9 cellular contexts compared by ENCODE assay signal in the genomic region with DNA sequence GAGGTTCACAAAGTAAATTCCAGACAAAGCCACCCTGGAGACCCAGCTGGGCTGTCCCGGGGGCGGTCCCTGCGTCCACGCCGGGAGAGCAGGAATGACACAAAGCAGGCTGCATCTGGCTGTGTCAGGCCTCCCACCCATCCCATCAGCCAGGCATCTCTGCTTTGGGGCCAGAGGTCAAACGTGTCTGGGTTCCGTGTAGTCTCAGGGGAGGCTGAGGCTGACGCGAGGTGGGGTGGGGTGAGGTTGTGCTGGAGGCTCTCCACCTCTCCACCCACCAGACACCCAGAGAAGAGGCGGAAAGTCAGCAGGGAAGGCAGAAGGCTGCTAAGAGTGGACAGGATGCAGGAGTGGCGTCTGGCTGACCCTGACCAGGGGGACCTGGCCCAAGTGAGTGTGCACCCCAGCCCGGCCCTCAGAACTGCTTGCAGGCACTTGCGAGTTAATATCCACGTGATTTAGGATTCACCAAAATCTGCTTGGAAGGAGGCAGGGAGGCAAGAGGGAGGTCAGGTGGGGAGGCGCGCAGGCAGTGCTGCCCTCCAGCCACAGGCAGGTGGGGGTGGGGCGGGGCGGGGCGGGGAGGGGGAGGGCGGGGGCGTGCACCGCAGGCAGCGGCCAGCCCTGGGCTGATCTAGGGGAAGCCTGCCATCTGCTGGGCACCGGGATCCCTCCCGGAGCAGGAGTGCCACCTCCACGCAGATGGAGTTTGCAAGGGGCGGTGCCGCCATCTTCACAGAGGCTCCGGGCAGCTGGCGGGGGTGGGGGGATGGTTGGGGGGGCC. TPM values are rescaled to one million over a fixed set of nuclear protein-coding genes. Genes with fewer than 3 reads are reported as not detected.
A peak's percentile ranks its signal among the peaks of the same experiment; 100 is the strongest.
DNase-seq lines count a peak whose midpoint lies in the region; ATAC-seq and TF ChIP-seq lines count a peak whose summit lies in the region.
"Had no signal": no experiment of that assay in that cellular context is flagged by ENCODE, and none has a peak within 500 bp of the region (broad histone marks: within the 10 kb centered on the region; RNA-seq: fewer than 3 reads in every experiment).

No MANE protein-coding gene starts in this region.

- DNase-seq in D341Med (ENCODE audit: low spot score) (peak; percentile 99), LNCaP clone FGC (ENCODE audit: low read depth) (peak; percentile 65), RWPE1 (ENCODE audit: low spot score) (peak; percentile 91), fibroblast of villous mesenchyme (ENCODE audit: low read depth) (peak; percentile 81), superior temporal gyrus (ENCODE audit: extremely low spot score) (peak; percentile 78)
- DNase-seq in activated T-helper 9 cell treated with anti-CD3 and anti-CD28 coated beads, Interleukin-2, amount 50 U/mL, for 16 hours (ENCODE audit: low read depth): peak; percentile 73

- peak overlapping the region; percentile 53 for H3K4me3 ChIP-seq in LNCaP clone FGC (ENCODE audit: low read depth, low read length)
- H3K4me3 ChIP-seq in fibroblast of villous mesenchyme (ENCODE audit: low read depth, low read length): peak overlapping the region; percentile 46
- peak overlapping the region; percentile 65 to 70 for H3K4me3 ChIP-seq in neutrophil (ENCODE audit: low read depth in 1 of 2, low read length in 1 of 2)

- POLR2A ChIA-PET in RWPE1 (lab: Yijun Ruan, JAX; ENCODE audit: low non-redundant PET): no interaction called here

- H3K27me3 ChIP-seq in neutrophil: peaks cover 68% of the 10 kb centered on the region

- ATAC-seq in GM21360 (IDR thresholded peaks at IDR 0.05; ENCODE audit: unreplicated experiment): no peak

- TF ChIP-seq CTCF in LNCaP clone FGC (IDR thresholded peaks at IDR 0.05; ENCODE audit: control insufficient read depth, extremely low read depth, insufficient read depth) (peak; percentile 86), RWPE1 (conservative IDR thresholded peaks at IDR 0.05; ENCODE audit: low read depth) (peak; percentile 67), fibroblast of villous mesenchyme (IDR thresholded peaks at IDR 0.05; ENCODE audit: insufficient read depth, low read depth, low read length) (peak; percentile 46), neutrophil (IDR thresholded peaks at IDR 0.05) (peak; percentile 70)

- no peaks in the 10 kb centered on the region for H3K36me3 ChIP-seq in neutrophil

- no peaks in the 10 kb centered on the region for H3K9me3 ChIP-seq in neutrophil

- H3K27ac ChIP-seq in RWPE1: peak overlapping the region; percentile 86; the same call in 1 of the 2 replicates
- H3K27ac ChIP-seq in neutrophil: peak overlapping the region; percentile 85

- peaks cover 46 to 51% of the 10 kb centered on the region in 2 experiments for H3K4me1 ChIP-seq in neutrophil (ENCODE audit: control insufficient read depth in 1 of 2, insufficient read depth in 1 of 2, low read depth in 1 of 2, low read length in 1 of 2)

- CTCF ChIA-PET in RWPE1 (lab: Yijun Ruan, JAX): interaction anchor here (0.5 to 0.9 kb wide), 10 partner anchors 37 to 193 kb away, joined by 3 to 9 read pairs (median 4); no protein-coding TSS in a partner anchor

RNA-seq across cellular contexts. Expression of gene TBC1D16, which starts 44.3 kb away (rescaled TPM):
- total RNA-seq in fibroblast of villous mesenchyme: 32.8 and 44.8 TPM in 2 replicates

RNA-seq across cellular contexts. Expression of gene CCDC40, which starts 45.1 kb away (rescaled TPM):
- total RNA-seq in fibroblast of villous mesenchyme: 3.2 and 6.9 TPM in 2 replicates
- total RNA-seq: T-helper 1 cell treated with Interleukin-12 subunit alpha and Interleukin-12 subunit beta and Interleukin-4 antibody, amounts not matched to agents 30 ng/mL and 1 ng/mL, for 36 hours had no signal
